Comparison of ENCODE assay signal across 12 cellular contexts in the genomic region with DNA sequence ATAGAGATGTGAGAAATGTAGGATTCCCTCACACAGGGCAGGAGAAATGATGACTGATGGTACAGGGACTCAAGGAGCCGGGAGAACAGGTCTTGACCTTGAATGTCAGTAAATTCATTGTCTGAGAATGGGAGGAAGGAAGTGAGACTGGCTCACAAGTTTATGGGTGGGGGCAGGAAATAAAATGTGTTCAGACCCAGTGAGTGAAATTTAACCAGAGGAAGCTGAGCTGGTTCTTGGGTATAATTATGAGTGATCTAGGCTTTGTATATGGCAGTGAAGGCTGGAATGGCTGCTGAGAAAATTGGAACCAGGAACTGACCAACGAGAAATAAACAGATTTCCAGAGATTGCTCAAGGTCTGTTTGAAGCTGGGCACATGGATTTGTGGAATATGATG. TPM values are rescaled to one million over a fixed set of nuclear protein-coding genes. Genes with fewer than 3 reads are reported as not detected.
DNase-seq lines count a peak whose midpoint lies in the region; ATAC-seq, FAIRE-seq and TF ChIP-seq lines count a peak whose summit lies in the region.
"Had no signal": no experiment of that assay in that cellular context is flagged by ENCODE, and none has a peak within 500 bp of the region (broad histone marks: within the 10 kb centered on the region; RNA-seq: fewer than 3 reads in every experiment).

No MANE protein-coding gene starts in this region.

- H3K4me3 ChIP-seq in PC-9: no peak overlapping the region
- H3K4me3 ChIP-seq in fibroblast of villous mesenchyme (ENCODE audit: low read depth, low read length): no peak overlapping the region
- no peak overlapping the region for H3K4me3 ChIP-seq in psoas muscle
- H3K4me3 ChIP-seq in kidney (ENCODE audit: low read length in 2 of 2): no peak overlapping the region

- peak overlapping the region; percentile 38 for H3K4me2 ChIP-seq in PC-9

- H3K36me3 Mint-ChIP-seq in HFFc6 (ENCODE audit: low read depth): no peaks in the 10 kb centered on the region
- no peaks in the 10 kb centered on the region for H3K36me3 Mint-ChIP-seq in T-helper 2 cell treated with Interferon-gamma antibody and Interleukin-4, amounts not matched to agents 5 μg/mL and 100 μg/mL, for 36 hours (ENCODE audit: low read depth)

- H3K4me1 Mint-ChIP-seq in HFFc6 (ENCODE audit: low read depth): peaks cover 57% of the 10 kb centered on the region
- H3K4me1 Mint-ChIP-seq in T-helper 2 cell treated with Interferon-gamma antibody and Interleukin-4, amounts not matched to agents 5 μg/mL and 100 μg/mL, for 36 hours (ENCODE audit: low read depth): no peaks in the 10 kb centered on the region

- H3K9me3 ChIP-seq in PC-9 (ENCODE audit: insufficient read depth, low read depth) (no peaks in the 10 kb centered on the region), psoas muscle (no peaks in the 10 kb centered on the region), kidney (ENCODE audit: control insufficient read depth in 1 of 2, low read length in 2 of 2) (no peaks in the 10 kb centered on the region)

- no TSS peak for BruUV-seq in PC-9 (replicated peaks; lab: Mats Ljungman, UMichigan)

- H4K20me1 ChIP-seq in PC-9 (ENCODE audit: insufficient read depth): no peaks in the 10 kb centered on the region

- H3K36me3 ChIP-seq in PC-9 (ENCODE audit: low read depth): no peaks in the 10 kb centered on the region
- no peaks in the 10 kb centered on the region for H3K36me3 ChIP-seq in psoas muscle (ENCODE audit: insufficient read depth in 1 of 2, low read depth in 1 of 2)
- H3K36me3 ChIP-seq in kidney (ENCODE audit: control insufficient read depth in 1 of 2, insufficient read depth in 2 of 2, low read length in 2 of 2): no peaks in the 10 kb centered on the region

- intact Hi-C loops in PC-9 (cut with micrococcal nuclease; ENCODE audit: unreplicated experiment) (no loop called here), psoas muscle (cut with DNase I) (no loop called here), kidney (cut with DNase I) (no loop called here)

- no peak overlapping the region for H3K9ac ChIP-seq in kidney (ENCODE audit: low read length in 2 of 2)

- CTCF ChIA-PET in PC-9 (lab: Charles Lee): no interaction called here

- no peaks in the 10 kb centered on the region for H3K9me2 ChIP-seq in PC-9 (ENCODE audit: insufficient read depth)

- no peaks in the 10 kb centered on the region for H3K9me3 Mint-ChIP-seq in HFFc6
- peaks cover 6% of the 10 kb centered on the region for H3K9me3 Mint-ChIP-seq in T-helper 2 cell treated with Interferon-gamma antibody and Interleukin-4, amounts not matched to agents 5 μg/mL and 100 μg/mL, for 36 hours

- H3K27me3 ChIP-seq in PC-9 (ENCODE audit: insufficient read depth, low read depth) (no peaks in the 10 kb centered on the region), psoas muscle (ENCODE audit: insufficient read depth in 3 of 3, low read length in 2 of 3) (no peaks in the 10 kb centered on the region)

- H3K27me3 Mint-ChIP-seq in HFFc6 (ENCODE audit: insufficient read depth): peaks cover 5% of the 10 kb centered on the region; the same call in 1 of the 2 replicates
- H3K27me3 Mint-ChIP-seq in T-helper 2 cell treated with Interferon-gamma antibody and Interleukin-4, amounts not matched to agents 5 μg/mL and 100 μg/mL, for 36 hours (ENCODE audit: low read depth): no peaks in the 10 kb centered on the region

- no peaks in the 10 kb centered on the region for H3K79me2 ChIP-seq in PC-9 (ENCODE audit: low read depth)

- POLR2A ChIA-PET in PC-9 (lab: Charles Lee; ENCODE audit: unreplicated experiment): no interaction called here

- no peak for TF ChIP-seq CTCF in HFFc6 (IDR thresholded peaks at IDR 0.05)
- TF ChIP-seq CTCF in PC-9 (conservative IDR thresholded peaks at IDR 0.05): no peak
- no peak for TF ChIP-seq CTCF in fibroblast of villous mesenchyme (IDR thresholded peaks at IDR 0.05; ENCODE audit: insufficient read depth, low read depth, low read length)
- no peak for TF ChIP-seq CTCF in psoas muscle (IDR thresholded peaks at IDR 0.05)
- no peak for TF ChIP-seq CTCF in kidney (IDR thresholded peaks at IDR 0.05; ENCODE audit: borderline replicate concordance, extremely low read depth, insufficient read depth)

- FAIRE-seq in kidney (lab: Jason Lieb, UNC): no peak
- FAIRE-seq: islet of Langerhans had no signal

- DNase-seq in HFFc6 (no peak), PC-9 (peak in 1 of 2 experiments; percentile 80), fibroblast of villous mesenchyme (ENCODE audit: low read depth) (peak; percentile 48), psoas muscle (no peak), hypothalamus (lab: John Stamatoyannopoulos, UW) (no peak), kidney (no peak), T-helper 1 cell (no peak)
- no peak for DNase-seq in T-helper 2 cell treated with Interferon-gamma antibody and Interleukin-4, amounts not matched to agents 5 μg/mL and 100 μg/mL, for 36 hours (ENCODE audit: low spot score)
- DNase-seq: activated T-cell treated with anti-CD3 and anti-CD28 coated beads, Interleukin-2, amount 50 U/mL, for 48 hours; NCI-H2171 had no signal

- no peak overlapping the region for H2AFZ ChIP-seq in PC-9

- H3K4me3 Mint-ChIP-seq in HFFc6: no peak overlapping the region; the same call in 1 of the 2 replicates
- no peak overlapping the region for H3K4me3 Mint-ChIP-seq in T-helper 2 cell treated with Interferon-gamma antibody and Interleukin-4, amounts not matched to agents 5 μg/mL and 100 μg/mL, for 36 hours

- peaks cover 50% of the 10 kb centered on the region for H3K4me1 ChIP-seq in PC-9 (replicated peaks; ENCODE audit: insufficient read depth)
- no peaks in the 10 kb centered on the region for H3K4me1 ChIP-seq in psoas muscle
- peaks cover 0 to 5% of the 10 kb centered on the region in 2 donors for H3K4me1 ChIP-seq in kidney (ENCODE audit: control insufficient read depth in 1 of 2, insufficient read depth in 1 of 2, low read depth in 1 of 2, low read length in 2 of 2)

- 47 to 63% (median 49%) methylated on average over 2 of the region's 2 CpGs for WGBS in psoas muscle, 3 donors

- peak overlapping the region; percentile 54 for H3K27ac ChIP-seq in PC-9
- H3K27ac ChIP-seq in psoas muscle: peak overlapping the region; percentile 0
- H3K27ac ChIP-seq in kidney (ENCODE audit: low read depth in 2 of 2, low read length in 2 of 2): no peak overlapping the region

- peak in 2 of 4 donors; percentile 30 to 36 for ATAC-seq in psoas muscle

- H3K27ac Mint-ChIP-seq in HFFc6: peak overlapping the region; percentile 48; the same call in 1 of the 2 replicates
- no peak overlapping the region for H3K27ac Mint-ChIP-seq in T-helper 2 cell treated with Interferon-gamma antibody and Interleukin-4, amounts not matched to agents 5 μg/mL and 100 μg/mL, for 36 hours

- H3F3A ChIP-seq in PC-9 (ENCODE audit: insufficient read depth, low read depth): peaks cover 39% of the 10 kb centered on the region; the same call in 1 of the 2 replicates

RNA-seq across cellular contexts. Expression of a gene that starts 6.3 kb away (rescaled TPM):
- not detected for total RNA-seq in HFFc6 (2021; fragmentation: NEBNext Ultra II Directional; extraction: Animal tissue kit (Norgen Biotek cat#: 25700))
- not detected in 2 replicates for total RNA-seq in PC-9 (2021)
- 0.32 and 0.43 TPM in 2 replicates for total RNA-seq in fibroblast of villous mesenchyme
- total RNA-seq in psoas muscle: under 1 TPM in 1 of 4 donors, not detected in 3; 0.30 TPM
- under 1 TPM in 1 of 3 donors, not detected in 2; 0.23 TPM for polyA plus RNA-seq in psoas muscle
- total RNA-seq in kidney: not detected
- not detected for polyA plus RNA-seq in kidney (ENCODE audit: insufficient read depth, low read depth, low replicate concordance)
- total RNA-seq: skeletal muscle tissue had no signal

RNA-seq across cellular contexts. Expression of a gene that starts 36.7 kb away (rescaled TPM):
- total RNA-seq in HFFc6 (2021; fragmentation: NEBNext Ultra II Directional; extraction: Animal tissue kit (Norgen Biotek cat#: 25700)): 10 to 100 TPM; 45.9 to 76.2 (median 54.3) TPM
- total RNA-seq in PC-9 (2021) (50.8 and 52.1 TPM in 2 replicates), fibroblast of villous mesenchyme (114 and 156 TPM in 2 replicates), psoas muscle (100 to 1,000 TPM in 1 of 4 donors, 10 to 100 TPM in 3; 25.0 to 117 (median 41.8) TPM), kidney (36.4 TPM)
- polyA plus RNA-seq in psoas muscle (10 to 100 TPM; 21.0 to 90.8 (median 44.4) TPM), kidney (ENCODE audit: insufficient read depth, low read depth, low replicate concordance) (20.7 TPM)

Comparison
In these comparisons a context has a peak if more than half of its experiments do, and no peak if none do; other contexts are left out.
1. H3K27ac ChIP-seq: peak in PC-9 (single experiment) and psoas muscle (single experiment); none in kidney (0 of 2).